ENCODE assay signal across 1 cellular context in genomic region chr5:140401362-140402257, GRCh38.
TF ChIP-seq lines count a peak whose summit lies in the region.

Gene ANKHD1 (plus strand): TSS chr5:140401833. CDS start chr5:140401968, 135 bp downstream.

TF ChIP-seq in HepG2, 621 proteins besides CTCF, POLR2A, EP300 and RAD21 (continued from another document and continues in another):
- TF ChIP-seq ZNF446 (CRISPR knock-in tag; IDR thresholded peaks at IDR 0.05) (0 out of 2 replicates have a peak, but pooled peaks have one; percentile 52), PRMT3 (CRISPR knock-in tag; IDR thresholded peaks at IDR 0.05; ENCODE audit: borderline replicate concordance, low read depth) (no peak), ZNF558 (CRISPR knock-in tag; IDR thresholded peaks at IDR 0.05; ENCODE audit: borderline replicate concordance) (no peak), NR3C1 (CRISPR knock-in tag; IDR thresholded peaks at IDR 0.05) (no peak), HMG20A (CRISPR knock-in tag; IDR thresholded peaks at IDR 0.05; ENCODE audit: borderline replicate concordance) (no peak), MBNL3 (CRISPR knock-in tag; conservative IDR thresholded peaks at IDR 0.05) (no peak), YEATS2 (CRISPR knock-in tag; IDR thresholded peaks at IDR 0.05; ENCODE audit: borderline replicate concordance) (no peak; the same call in none of the 2 replicates), ZNF24 (IDR thresholded peaks at IDR 0.05) (no peak), HNRNPUL1 (IDR thresholded peaks at IDR 0.05; ENCODE audit: low read depth, low read length) (no peak), SP5 (CRISPR knock-in tag; IDR thresholded peaks at IDR 0.05; ENCODE audit: borderline replicate concordance, low read depth) (no peak), NR2F1 (CRISPR knock-in tag; IDR thresholded peaks at IDR 0.05) (no peak), ZBTB46 (CRISPR knock-in tag; IDR thresholded peaks at IDR 0.05; ENCODE audit: borderline replicate concordance) (no peak), ZNF333 (CRISPR knock-in tag; IDR thresholded peaks at IDR 0.05; ENCODE audit: borderline replicate concordance) (no peak; the same call in 1 of the 2 replicates), ZMYM3 (CRISPR knock-in tag; IDR thresholded peaks at IDR 0.05) (no peak), MXD1 (CRISPR knock-in tag; IDR thresholded peaks at IDR 0.05) (peak; percentile 79), JUN (CRISPR knock-in tag; IDR thresholded peaks at IDR 0.05) (peak; percentile 15; the same call in 1 of the 2 replicates), ZNF781 (CRISPR knock-in tag; IDR thresholded peaks at IDR 0.05; ENCODE audit: borderline replicate concordance, not compliant biosample characterization) (no peak), CAMTA2 (CRISPR knock-in tag; IDR thresholded peaks at IDR 0.05; ENCODE audit: borderline replicate concordance) (no peak), RBM22 (optimal IDR thresholded peaks at IDR 0.05; ENCODE audit: low read length) (no peak), ZNF18 (CRISPR knock-in tag; IDR thresholded peaks at IDR 0.05; ENCODE audit: insufficient replicate concordance) (no peak), DR1 (CRISPR knock-in tag; IDR thresholded peaks at IDR 0.05) (peak; percentile 69), ZNF350 (CRISPR knock-in tag; IDR thresholded peaks at IDR 0.05; ENCODE audit: borderline replicate concordance, low read depth) (peak; percentile 64; the same call in 1 of the 2 replicates), FOXM1 (CRISPR knock-in tag; IDR thresholded peaks at IDR 0.05) (no peak), ISL2 (CRISPR knock-in tag; IDR thresholded peaks at IDR 0.05) (peak; percentile 63), GFI1 (CRISPR knock-in tag; IDR thresholded peaks at IDR 0.05; ENCODE audit: borderline replicate concordance) (no peak; the same call in 1 of the 2 replicates), TOPORS (CRISPR knock-in tag; IDR thresholded peaks at IDR 0.05) (no peak), ZNF280B (CRISPR knock-in tag; IDR thresholded peaks at IDR 0.05; ENCODE audit: borderline replicate concordance) (peak; percentile 52; the same call in 1 of the 2 replicates), ZNF296 (CRISPR knock-in tag; conservative IDR thresholded peaks at IDR 0.05) (no peak), ZBTB37 (CRISPR knock-in tag; IDR thresholded peaks at IDR 0.05) (no peak), NCOA5 (CRISPR knock-in tag; IDR thresholded peaks at IDR 0.05) (no peak), PRDM4 (CRISPR knock-in tag; IDR thresholded peaks at IDR 0.05; ENCODE audit: borderline replicate concordance) (no peak; the same call in 1 of the 2 replicates), ZNF3 (CRISPR knock-in tag; IDR thresholded peaks at IDR 0.05) (no peak), STAT5B (CRISPR knock-in tag; IDR thresholded peaks at IDR 0.05) (no peak), NFIC (IDR thresholded peaks at IDR 0.05; ENCODE audit: low read length) (no peak), MAX (IDR thresholded peaks at IDR 0.05) (peak; percentile 10; the same call in 1 of the 2 replicates), MED13 (CRISPR knock-in tag; IDR thresholded peaks at IDR 0.05) (peak; percentile 78), IKZF1 (IDR thresholded peaks at IDR 0.05) (no peak), ZNF576 (CRISPR knock-in tag; IDR thresholded peaks at IDR 0.05) (no peak), ZFP37 (CRISPR knock-in tag; IDR thresholded peaks at IDR 0.05; ENCODE audit: borderline replicate concordance) (0 out of 2 replicates have a peak, but pooled peaks have one; percentile 21), SP4 (CRISPR knock-in tag; IDR thresholded peaks at IDR 0.05) (no peak; the same call in none of the 2 replicates), SMAD9 (CRISPR knock-in tag; IDR thresholded peaks at IDR 0.05) (no peak), ZNF574 (CRISPR knock-in tag; IDR thresholded peaks at IDR 0.05) (peak; percentile 44; the same call in 1 of the 2 replicates), ZNF292 (CRISPR knock-in tag; IDR thresholded peaks at IDR 0.05; ENCODE audit: borderline replicate concordance, low read depth) (no peak), MAZ (IDR thresholded peaks at IDR 0.05; ENCODE audit: borderline replicate concordance, low read depth, low read length) (no peak; the same call in 1 of the 2 replicates), MAZ (CRISPR knock-in tag; IDR thresholded peaks at IDR 0.05; ENCODE audit: low read depth) (no peak; the same call in 1 of the 2 replicates), ZBTB7A (CRISPR knock-in tag; IDR thresholded peaks at IDR 0.05) (no peak), SNAPC4 (CRISPR knock-in tag; IDR thresholded peaks at IDR 0.05) (peak; percentile 29; the same call in 1 of the 2 replicates), ZNF557 (CRISPR knock-in tag; IDR thresholded peaks at IDR 0.05) (no peak), SP140L (CRISPR knock-in tag; IDR thresholded peaks at IDR 0.05; ENCODE audit: borderline replicate concordance) (0 out of 2 replicates have a peak, but pooled peaks have one; percentile 42), TCF7L2 (IDR thresholded peaks at IDR 0.05; ENCODE audit: low read depth, low read length) (no peak), ZNF343 (CRISPR knock-in tag; IDR thresholded peaks at IDR 0.05) (peak; percentile 65; the same call in 1 of the 2 replicates)
